8 cellular contexts compared by ENCODE assay signal in genomic region chr12:40105265-40105514, GRCh38. TPM values are rescaled to one million over a fixed set of nuclear protein-coding genes. Genes with fewer than 3 reads are reported as not detected.
A peak's percentile ranks its signal among the peaks of the same experiment; 100 is the strongest.
DNase-seq lines count a peak whose midpoint lies in the region; ATAC-seq and TF ChIP-seq lines count a peak whose summit lies in the region.

No MANE protein-coding gene starts in this region.

- H3K36me3 Mint-ChIP-seq in osteocyte (ENCODE audit: unreplicated experiment), result no peaks in the 10 kb centered on the region

- no peak overlapping the region for H3K27ac ChIP-seq in SK-N-MC

- H3K27me3 Mint-ChIP-seq in osteocyte (ENCODE audit: unreplicated experiment), result peaks cover 13% of the 10 kb centered on the region

- H3K4me3 ChIP-seq in GM08714 (ENCODE audit: low read length) (peak overlapping the region; percentile 63), SK-N-MC (peak overlapping the region; percentile 87), fibroblast of pulmonary artery (replicated peaks; ENCODE audit: low read depth, low read length) (peak overlapping the region; percentile 73)

- H3K9me3 ChIP-seq in SK-N-MC (ENCODE audit: low read depth, low read length), result no peaks in the 10 kb centered on the region

- no peak for TF ChIP-seq CTCF in fibroblast of pulmonary artery (IDR thresholded peaks at IDR 0.05; ENCODE audit: low read length, missing control alignments)
- no peak for TF ChIP-seq CTCF in osteocyte (IDR thresholded peaks at IDR 0.05)

- peaks cover 24% of the 10 kb centered on the region for H3K4me1 Mint-ChIP-seq in osteocyte (ENCODE audit: unreplicated experiment)

- H3K36me3 ChIP-seq in SK-N-MC (ENCODE audit: insufficient read depth, low read length), result no peaks in the 10 kb centered on the region

- H3K4me3 Mint-ChIP-seq in osteocyte (ENCODE audit: unreplicated experiment), result peak overlapping the region; percentile 67

- H3K9me3 Mint-ChIP-seq in osteocyte (ENCODE audit: unreplicated experiment), result no peaks in the 10 kb centered on the region

- DNase-seq in SK-N-MC (ENCODE audit: low read depth, low spot score) (no peak), fibroblast of pulmonary artery (ENCODE audit: low read depth) (no peak), osteocyte (ENCODE audit: extremely low spot score, unreplicated experiment) (no peak), pons (ENCODE audit: low spot score) (no peak), NCI-H524 (lab: John Stamatoyannopoulos, UW) (no peak), SIG-M5 (lab: John Stamatoyannopoulos, UW) (no peak)

- ATAC-seq in HG02763 (IDR thresholded peaks at IDR 0.05; ENCODE audit: unreplicated experiment), result peak; percentile 37

- no peak overlapping the region for H3K27ac Mint-ChIP-seq in osteocyte (ENCODE audit: unreplicated experiment)

- H3K9ac ChIP-seq in SK-N-MC (ENCODE audit: insufficient read length), result peak overlapping the region; percentile 70

RNA-seq across cellular contexts. Expression of gene SLC2A13, which starts 0.7 kb away (rescaled TPM):
- total RNA-seq in osteocyte, result 6.9 and 7.1 TPM in 2 replicates
